1 cellular context compared by ENCODE assay signal in the genomic region with DNA sequence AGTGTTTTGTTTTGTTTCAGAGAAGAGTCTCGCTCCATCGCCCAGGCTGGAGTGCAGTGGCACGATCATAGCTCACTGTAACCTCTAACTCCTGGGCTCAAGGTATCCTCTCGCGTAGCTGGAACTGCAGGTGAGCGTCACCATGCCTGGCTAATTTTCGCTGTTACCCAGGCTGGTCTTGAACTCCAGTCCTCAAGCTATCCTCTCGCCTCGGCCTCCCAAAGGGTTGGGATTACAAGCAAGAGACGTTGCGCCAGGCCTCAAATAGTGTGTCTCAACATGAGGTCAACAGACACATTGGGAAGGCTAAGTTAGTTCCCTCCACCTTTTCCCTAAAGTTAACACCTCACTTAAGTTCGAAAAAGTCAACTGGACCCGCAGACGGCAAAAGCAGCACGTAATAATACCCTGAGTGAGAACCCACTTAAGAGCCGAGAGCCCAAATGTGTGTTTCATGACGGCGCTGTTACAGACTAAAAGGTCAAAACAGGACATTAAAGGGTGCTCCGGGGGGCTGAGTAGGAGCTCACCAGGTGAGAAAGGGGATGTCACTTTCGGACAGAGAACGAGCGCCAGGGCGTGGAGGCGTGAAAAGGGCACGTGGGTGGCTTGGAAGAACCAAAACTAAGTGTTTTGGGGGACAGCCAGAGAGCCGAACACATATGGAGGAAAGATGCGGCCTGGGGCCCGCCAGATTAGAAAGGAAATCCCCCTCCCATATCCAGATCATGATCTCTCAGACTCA.
TF ChIP-seq lines count a peak whose summit lies in the region.

No MANE protein-coding gene starts in this region.

TF ChIP-seq in HepG2, 621 proteins besides CTCF, POLR2A, EP300 and RAD21 (continued from another document and continues in another):
- TF ChIP-seq ZMYM2 (CRISPR knock-in tag; IDR thresholded peaks at IDR 0.05) (peak; percentile 73; the same call in 1 of the 2 replicates), ZBTB26 (CRISPR knock-in tag; IDR thresholded peaks at IDR 0.05; ENCODE audit: borderline replicate concordance) (no peak), MXD3 (CRISPR knock-in tag; IDR thresholded peaks at IDR 0.05) (no peak), CREM (IDR thresholded peaks at IDR 0.05) (no peak), CREM (CRISPR knock-in tag; IDR thresholded peaks at IDR 0.05) (no peak), EHMT2 (IDR thresholded peaks at IDR 0.05; ENCODE audit: borderline replicate concordance, low read depth, low read length) (no peak), CCAR2 (optimal IDR thresholded peaks at IDR 0.05; ENCODE audit: low read depth, low read length) (no peak), ZNF138 (CRISPR knock-in tag; IDR thresholded peaks at IDR 0.05; ENCODE audit: low read depth) (no peak), DNMT3B (CRISPR knock-in tag; conservative IDR thresholded peaks at IDR 0.05) (no peak; the same call in none of the 2 replicates), ZNF768 (CRISPR knock-in tag; IDR thresholded peaks at IDR 0.05) (no peak), RBAK (CRISPR knock-in tag; IDR thresholded peaks at IDR 0.05) (no peak), TERF1 (CRISPR knock-in tag; IDR thresholded peaks at IDR 0.05) (0 out of 2 replicates have a peak, but pooled peaks have one; percentile 76), ZNF143 (CRISPR knock-in tag; IDR thresholded peaks at IDR 0.05) (peak; percentile 24; the same call in 1 of the 2 replicates), HMG20B (CRISPR knock-in tag; conservative IDR thresholded peaks at IDR 0.05) (no peak), BATF2 (CRISPR knock-in tag; IDR thresholded peaks at IDR 0.05) (peak; percentile 25; the same call in 1 of the 2 replicates), MATR3 (CRISPR knock-in tag; IDR thresholded peaks at IDR 0.05) (no peak), SRF (IDR thresholded peaks at IDR 0.05; ENCODE audit: low read depth, low read length) (no peak), ZNF17 (CRISPR knock-in tag; IDR thresholded peaks at IDR 0.05) (0 out of 2 replicates have a peak, but pooled peaks have one; percentile 19), NFKB2 (CRISPR knock-in tag; IDR thresholded peaks at IDR 0.05; ENCODE audit: borderline replicate concordance) (no peak), NR0B2 (CRISPR knock-in tag; IDR thresholded peaks at IDR 0.05) (no peak), CENPT (CRISPR knock-in tag; IDR thresholded peaks at IDR 0.05; ENCODE audit: low read depth) (0 out of 2 replicates have a peak, but pooled peaks have one; percentile 41), ZNF484 (CRISPR knock-in tag; IDR thresholded peaks at IDR 0.05; ENCODE audit: borderline replicate concordance, low read depth) (no peak), SETDB1 (CRISPR knock-in tag; IDR thresholded peaks at IDR 0.05; ENCODE audit: borderline replicate concordance) (no peak), ZNF44 (CRISPR knock-in tag; IDR thresholded peaks at IDR 0.05) (no peak), JUNB (CRISPR knock-in tag; IDR thresholded peaks at IDR 0.05; ENCODE audit: borderline replicate concordance) (peak; percentile 73)
- TF ChIP-seq, protein P1, sequence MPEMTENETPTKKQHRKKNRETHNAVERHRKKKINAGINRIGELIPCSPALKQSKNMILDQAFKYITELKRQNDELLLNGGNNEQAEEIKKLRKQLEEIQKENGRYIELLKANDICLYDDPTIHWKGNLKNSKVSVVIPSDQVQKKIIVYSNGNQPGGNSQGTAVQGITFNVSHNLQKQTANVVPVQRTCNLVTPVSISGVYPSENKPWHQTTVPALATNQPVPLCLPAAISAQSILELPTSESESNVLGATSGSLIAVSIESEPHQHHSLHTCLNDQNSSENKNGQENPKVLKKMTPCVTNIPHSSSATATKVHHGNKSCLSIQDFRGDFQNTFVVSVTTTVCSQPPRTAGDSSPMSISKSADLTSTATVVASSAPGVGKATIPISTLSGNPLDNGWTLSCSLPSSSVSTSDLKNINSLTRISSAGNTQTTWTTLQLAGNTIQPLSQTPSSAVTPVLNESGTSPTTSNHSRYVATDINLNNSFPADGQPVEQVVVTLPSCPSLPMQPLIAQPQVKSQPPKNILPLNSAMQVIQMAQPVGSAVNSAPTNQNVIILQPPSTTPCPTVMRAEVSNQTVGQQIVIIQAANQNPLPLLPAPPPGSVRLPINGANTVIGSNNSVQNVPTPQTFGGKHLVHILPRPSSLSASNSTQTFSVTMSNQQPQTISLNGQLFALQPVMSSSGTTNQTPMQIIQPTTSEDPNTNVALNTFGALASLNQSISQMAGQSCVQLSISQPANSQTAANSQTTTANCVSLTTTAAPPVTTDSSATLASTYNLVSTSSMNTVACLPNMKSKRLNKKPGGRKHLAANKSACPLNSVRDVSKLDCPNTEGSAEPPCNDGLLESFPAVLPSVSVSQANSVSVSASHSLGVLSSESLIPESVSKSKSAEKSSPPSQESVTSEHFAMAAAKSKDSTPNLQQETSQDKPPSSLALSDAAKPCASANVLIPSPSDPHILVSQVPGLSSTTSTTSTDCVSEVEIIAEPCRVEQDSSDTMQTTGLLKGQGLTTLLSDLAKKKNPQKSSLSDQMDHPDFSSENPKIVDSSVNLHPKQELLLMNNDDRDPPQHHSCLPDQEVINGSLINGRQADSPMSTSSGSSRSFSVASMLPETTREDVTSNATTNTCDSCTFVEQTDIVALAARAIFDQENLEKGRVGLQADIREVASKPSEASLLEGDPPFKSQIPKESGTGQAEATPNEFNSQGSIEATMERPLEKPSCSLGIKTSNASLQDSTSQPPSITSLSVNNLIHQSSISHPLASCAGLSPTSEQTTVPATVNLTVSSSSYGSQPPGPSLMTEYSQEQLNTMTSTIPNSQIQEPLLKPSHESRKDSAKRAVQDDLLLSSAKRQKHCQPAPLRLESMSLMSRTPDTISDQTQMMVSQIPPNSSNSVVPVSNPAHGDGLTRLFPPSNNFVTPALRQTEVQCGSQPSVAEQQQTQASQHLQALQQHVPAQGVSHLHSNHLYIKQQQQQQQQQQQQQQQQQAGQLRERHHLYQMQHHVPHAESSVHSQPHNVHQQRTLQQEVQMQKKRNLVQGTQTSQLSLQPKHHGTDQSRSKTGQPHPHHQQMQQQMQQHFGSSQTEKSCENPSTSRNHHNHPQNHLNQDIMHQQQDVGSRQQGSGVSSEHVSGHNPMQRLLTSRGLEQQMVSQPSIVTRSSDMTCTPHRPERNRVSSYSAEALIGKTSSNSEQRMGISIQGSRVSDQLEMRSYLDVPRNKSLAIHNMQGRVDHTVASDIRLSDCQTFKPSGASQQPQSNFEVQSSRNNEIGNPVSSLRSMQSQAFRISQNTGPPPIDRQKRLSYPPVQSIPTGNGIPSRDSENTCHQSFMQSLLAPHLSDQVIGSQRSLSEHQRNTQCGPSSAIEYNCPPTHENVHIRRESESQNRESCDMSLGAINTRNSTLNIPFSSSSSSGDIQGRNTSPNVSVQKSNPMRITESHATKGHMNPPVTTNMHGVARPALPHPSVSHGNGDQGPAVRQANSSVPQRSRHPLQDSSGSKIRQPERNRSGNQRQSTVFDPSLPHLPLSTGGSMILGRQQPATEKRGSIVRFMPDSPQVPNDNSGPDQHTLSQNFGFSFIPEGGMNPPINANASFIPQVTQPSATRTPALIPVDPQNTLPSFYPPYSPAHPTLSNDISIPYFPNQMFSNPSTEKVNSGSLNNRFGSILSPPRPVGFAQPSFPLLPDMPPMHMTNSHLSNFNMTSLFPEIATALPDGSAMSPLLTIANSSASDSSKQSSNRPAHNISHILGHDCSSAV (CRISPR knock-in tag; IDR thresholded peaks at IDR 0.05; ENCODE audit: borderline replicate concordance), result no peak
- TF ChIP-seq, protein P2, sequence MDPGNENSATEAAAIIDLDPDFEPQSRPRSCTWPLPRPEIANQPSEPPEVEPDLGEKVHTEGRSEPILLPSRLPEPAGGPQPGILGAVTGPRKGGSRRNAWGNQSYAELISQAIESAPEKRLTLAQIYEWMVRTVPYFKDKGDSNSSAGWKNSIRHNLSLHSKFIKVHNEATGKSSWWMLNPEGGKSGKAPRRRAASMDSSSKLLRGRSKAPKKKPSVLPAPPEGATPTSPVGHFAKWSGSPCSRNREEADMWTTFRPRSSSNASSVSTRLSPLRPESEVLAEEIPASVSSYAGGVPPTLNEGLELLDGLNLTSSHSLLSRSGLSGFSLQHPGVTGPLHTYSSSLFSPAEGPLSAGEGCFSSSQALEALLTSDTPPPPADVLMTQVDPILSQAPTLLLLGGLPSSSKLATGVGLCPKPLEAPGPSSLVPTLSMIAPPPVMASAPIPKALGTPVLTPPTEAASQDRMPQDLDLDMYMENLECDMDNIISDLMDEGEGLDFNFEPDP (CRISPR knock-in tag; conservative IDR thresholded peaks at IDR 0.05), result peak; percentile 65; the same call in 1 of the 2 replicates
- TF ChIP-seq, protein P3, sequence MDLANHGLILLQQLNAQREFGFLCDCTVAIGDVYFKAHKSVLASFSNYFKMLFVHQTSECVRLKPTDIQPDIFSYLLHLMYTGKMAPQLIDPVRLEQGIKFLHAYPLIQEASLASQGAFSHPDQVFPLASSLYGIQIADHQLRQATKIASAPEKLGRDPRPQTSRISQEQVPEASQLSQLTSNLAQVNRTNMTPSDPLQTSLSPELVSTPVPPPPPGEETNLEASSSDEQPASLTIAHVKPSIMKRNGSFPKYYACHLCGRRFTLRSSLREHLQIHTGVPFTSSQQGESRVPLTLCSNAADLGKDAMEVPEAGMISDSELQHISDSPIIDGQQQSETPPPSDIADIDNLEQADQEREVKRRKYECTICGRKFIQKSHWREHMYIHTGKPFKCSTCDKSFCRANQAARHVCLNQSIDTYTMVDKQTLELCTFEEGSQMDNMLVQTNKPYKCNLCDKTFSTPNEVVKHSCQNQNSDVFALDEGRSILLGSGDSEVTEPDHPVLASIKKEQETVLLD (CRISPR knock-in tag; IDR thresholded peaks at IDR 0.05; ENCODE audit: low read depth), result peak; percentile 18; the same call in 1 of the 2 replicates
- TF ChIP-seq, protein P4, sequence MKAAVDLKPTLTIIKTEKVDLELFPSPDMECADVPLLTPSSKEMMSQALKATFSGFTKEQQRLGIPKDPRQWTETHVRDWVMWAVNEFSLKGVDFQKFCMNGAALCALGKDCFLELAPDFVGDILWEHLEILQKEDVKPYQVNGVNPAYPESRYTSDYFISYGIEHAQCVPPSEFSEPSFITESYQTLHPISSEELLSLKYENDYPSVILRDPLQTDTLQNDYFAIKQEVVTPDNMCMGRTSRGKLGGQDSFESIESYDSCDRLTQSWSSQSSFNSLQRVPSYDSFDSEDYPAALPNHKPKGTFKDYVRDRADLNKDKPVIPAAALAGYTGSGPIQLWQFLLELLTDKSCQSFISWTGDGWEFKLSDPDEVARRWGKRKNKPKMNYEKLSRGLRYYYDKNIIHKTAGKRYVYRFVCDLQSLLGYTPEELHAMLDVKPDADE (CRISPR knock-in tag; IDR thresholded peaks at IDR 0.05), result no peak
- TF ChIP-seq, protein P5, sequence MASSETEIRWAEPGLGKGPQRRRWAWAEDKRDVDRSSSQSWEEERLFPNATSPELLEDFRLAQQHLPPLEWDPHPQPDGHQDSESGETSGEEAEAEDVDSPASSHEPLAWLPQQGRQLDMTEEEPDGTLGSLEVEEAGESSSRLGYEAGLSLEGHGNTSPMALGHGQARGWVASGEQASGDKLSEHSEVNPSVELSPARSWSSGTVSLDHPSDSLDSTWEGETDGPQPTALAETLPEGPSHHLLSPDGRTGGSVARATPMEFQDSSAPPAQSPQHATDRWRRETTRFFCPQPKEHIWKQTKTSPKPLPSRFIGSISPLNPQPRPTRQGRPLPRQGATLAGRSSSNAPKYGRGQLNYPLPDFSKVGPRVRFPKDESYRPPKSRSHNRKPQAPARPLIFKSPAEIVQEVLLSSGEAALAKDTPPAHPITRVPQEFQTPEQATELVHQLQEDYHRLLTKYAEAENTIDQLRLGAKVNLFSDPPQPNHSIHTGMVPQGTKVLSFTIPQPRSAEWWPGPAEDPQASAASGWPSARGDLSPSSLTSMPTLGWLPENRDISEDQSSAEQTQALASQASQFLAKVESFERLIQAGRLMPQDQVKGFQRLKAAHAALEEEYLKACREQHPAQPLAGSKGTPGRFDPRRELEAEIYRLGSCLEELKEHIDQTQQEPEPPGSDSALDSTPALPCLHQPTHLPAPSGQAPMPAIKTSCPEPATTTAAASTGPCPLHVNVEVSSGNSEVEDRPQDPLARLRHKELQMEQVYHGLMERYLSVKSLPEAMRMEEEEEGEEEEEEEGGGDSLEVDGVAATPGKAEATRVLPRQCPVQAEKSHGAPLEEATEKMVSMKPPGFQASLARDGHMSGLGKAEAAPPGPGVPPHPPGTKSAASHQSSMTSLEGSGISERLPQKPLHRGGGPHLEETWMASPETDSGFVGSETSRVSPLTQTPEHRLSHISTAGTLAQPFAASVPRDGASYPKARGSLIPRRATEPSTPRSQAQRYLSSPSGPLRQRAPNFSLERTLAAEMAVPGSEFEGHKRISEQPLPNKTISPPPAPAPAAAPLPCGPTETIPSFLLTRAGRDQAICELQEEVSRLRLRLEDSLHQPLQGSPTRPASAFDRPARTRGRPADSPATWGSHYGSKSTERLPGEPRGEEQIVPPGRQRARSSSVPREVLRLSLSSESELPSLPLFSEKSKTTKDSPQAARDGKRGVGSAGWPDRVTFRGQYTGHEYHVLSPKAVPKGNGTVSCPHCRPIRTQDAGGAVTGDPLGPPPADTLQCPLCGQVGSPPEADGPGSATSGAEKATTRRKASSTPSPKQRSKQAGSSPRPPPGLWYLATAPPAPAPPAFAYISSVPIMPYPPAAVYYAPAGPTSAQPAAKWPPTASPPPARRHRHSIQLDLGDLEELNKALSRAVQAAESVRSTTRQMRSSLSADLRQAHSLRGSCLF (CRISPR knock-in tag; IDR thresholded peaks at IDR 0.05; ENCODE audit: borderline replicate concordance), result 0 out of 2 replicates have a peak, but pooled peaks have one; percentile 23
